In genomic region chr3:154182975-154183374, GRCh38 we compare ENCODE assay signal across 15 cellular contexts.
A peak's percentile ranks its signal among the peaks of the same experiment; 100 is the strongest.
DNase-seq lines count a peak whose midpoint lies in the region; TF ChIP-seq lines count a peak whose summit lies in the region.
"Had no signal": no experiment of that assay in that cellular context is flagged by ENCODE, and none has a peak within 500 bp of the region (broad histone marks: within the 10 kb centered on the region; RNA-seq: fewer than 3 reads in every experiment).

No MANE protein-coding gene starts in this region.

- H3F3A ChIP-seq in PC-9 (ENCODE audit: insufficient read depth, low read depth), result no peaks in the 10 kb centered on the region

- H3K4me3 Mint-ChIP-seq in activated T-helper 2 cell treated with anti-CD3 and anti-CD28 coated beads, Interferon-gamma antibody, Interleukin-2, Interleukin-4, amounts not matched to agents 10 μg/mL and 5 μg/mL and 100 μg/mL, durations not matched to agents 14 hours and 24 hours and 36 hours (ENCODE audit: low read depth), result no peak overlapping the region
- H3K4me3 Mint-ChIP-seq: CD8-positive, alpha-beta memory T cell had no signal

- BruUV-seq in PC-9 (replicated peaks; lab: Mats Ljungman, UMichigan), result no TSS peak

- no peak overlapping the region for H2AFZ ChIP-seq in PC-9

- TF ChIP-seq CTCF in PC-9 (conservative IDR thresholded peaks at IDR 0.05), result no peak
- TF ChIP-seq CTCF in coronary artery (IDR thresholded peaks at IDR 0.05), result no peak
- no peak for TF ChIP-seq CTCF in transverse colon (IDR thresholded peaks at IDR 0.05)

- no peak for TF ChIP-seq POLR2A in transverse colon (IDR thresholded peaks at IDR 0.05)

- H3K36me3 ChIP-seq in PC-9 (ENCODE audit: low read depth) (no peaks in the 10 kb centered on the region), muscle layer of duodenum (ENCODE audit: control insufficient read depth in 1 of 2, insufficient read depth in 2 of 2, low read length in 2 of 2) (no peaks in the 10 kb centered on the region), transverse colon (no peaks in the 10 kb centered on the region), mesendoderm (ENCODE audit: control insufficient read depth, insufficient read depth, low read length) (no peaks in the 10 kb centered on the region)
- H3K36me3 ChIP-seq: SJCRH30 had no signal

- H3K4me2 ChIP-seq in PC-9, result 0 out of 2 replicates have a peak overlapping the region, but pooled peaks have one; percentile 18
- no peak overlapping the region for H3K4me2 ChIP-seq in mesendoderm (ENCODE audit: low read length)

- H4K20me1 ChIP-seq in PC-9 (ENCODE audit: insufficient read depth), result no peaks in the 10 kb centered on the region

- H3K4me1 Mint-ChIP-seq in activated T-helper 2 cell treated with anti-CD3 and anti-CD28 coated beads, Interferon-gamma antibody, Interleukin-2, Interleukin-4, amounts not matched to agents 10 μg/mL and 5 μg/mL and 100 μg/mL, durations not matched to agents 14 hours and 24 hours and 36 hours (ENCODE audit: low read depth), result no peaks in the 10 kb centered on the region
- H3K4me1 Mint-ChIP-seq: CD8-positive, alpha-beta memory T cell had no signal

- in situ Hi-C loops in transverse colon (cut with MboI; ENCODE audit: low pct_ligation_motif_present in 1 of 4, low pct_unique_long_range_greater_than_20kb in 1 of 4, low sequenced_read_pairs in 3 of 4), result no loop called here

- no peak overlapping the region for H3K27ac Mint-ChIP-seq in activated T-helper 2 cell treated with anti-CD3 and anti-CD28 coated beads, Interferon-gamma antibody, Interleukin-2, Interleukin-4, amounts not matched to agents 10 μg/mL and 5 μg/mL and 100 μg/mL, durations not matched to agents 14 hours and 24 hours and 36 hours
- H3K27ac Mint-ChIP-seq: CD8-positive, alpha-beta memory T cell had no signal

- H3K27me3 Mint-ChIP-seq in activated T-helper 2 cell treated with anti-CD3 and anti-CD28 coated beads, Interferon-gamma antibody, Interleukin-2, Interleukin-4, amounts not matched to agents 10 μg/mL and 5 μg/mL and 100 μg/mL, durations not matched to agents 14 hours and 24 hours and 36 hours (ENCODE audit: low read depth), result no peaks in the 10 kb centered on the region

- H3K27me3 ChIP-seq in PC-9 (ENCODE audit: insufficient read depth, low read depth) (no peaks in the 10 kb centered on the region), muscle layer of duodenum (ENCODE audit: low read depth, low read length) (no peaks in the 10 kb centered on the region), transverse colon (no peaks in the 10 kb centered on the region), mesendoderm (ENCODE audit: insufficient read depth, low read length, poor library complexity) (no peaks in the 10 kb centered on the region)
- H3K27me3 ChIP-seq: SJCRH30 had no signal

- H3K79me2 ChIP-seq in PC-9 (ENCODE audit: low read depth) (no peaks in the 10 kb centered on the region), mesendoderm (ENCODE audit: control insufficient read depth, insufficient read depth, low read length) (no peaks in the 10 kb centered on the region)

- no peak overlapping the region for H2BK120ac ChIP-seq in mesendoderm (ENCODE audit: low read depth, low read length)

- CTCF ChIA-PET in PC-9 (lab: Charles Lee), result no interaction called here

- peaks cover 7% of the 10 kb centered on the region; the same call in 1 of the 2 replicates for H3K4me1 ChIP-seq in PC-9 (replicated peaks; ENCODE audit: insufficient read depth)
- peaks cover 0 to 8% of the 10 kb centered on the region in 2 donors for H3K4me1 ChIP-seq in muscle layer of duodenum (ENCODE audit: control insufficient read depth in 1 of 2, insufficient read depth in 2 of 2, low read length in 2 of 2)
- peaks cover 0 to 13% (median 3%) of the 10 kb centered on the region in 4 donors for H3K4me1 ChIP-seq in transverse colon
- peaks cover 3% of the 10 kb centered on the region for H3K4me1 ChIP-seq in mesendoderm (ENCODE audit: control insufficient read depth, low read depth, low read length)
- H3K4me1 ChIP-seq: SJCRH30 had no signal

- H3K9me2 ChIP-seq in PC-9 (ENCODE audit: insufficient read depth), result no peaks in the 10 kb centered on the region

- H3K56ac ChIP-seq in mesendoderm (ENCODE audit: low read length), result no peak overlapping the region

- no peak overlapping the region for H3K18ac ChIP-seq in mesendoderm (ENCODE audit: low read length)

- no peaks in the 10 kb centered on the region for H3K79me1 ChIP-seq in mesendoderm (ENCODE audit: low read length)

- no peak overlapping the region for H2AK5ac ChIP-seq in mesendoderm (ENCODE audit: low read length)

- H3K4ac ChIP-seq in mesendoderm (ENCODE audit: low read depth, low read length), result no peak overlapping the region

- no peak overlapping the region for H2BK15ac ChIP-seq in mesendoderm (replicated peaks; ENCODE audit: low read depth)

- no peaks in the 10 kb centered on the region for H3K36me3 Mint-ChIP-seq in activated T-helper 2 cell treated with anti-CD3 and anti-CD28 coated beads, Interferon-gamma antibody, Interleukin-2, Interleukin-4, amounts not matched to agents 10 μg/mL and 5 μg/mL and 100 μg/mL, durations not matched to agents 14 hours and 24 hours and 36 hours (ENCODE audit: low read depth)
- H3K36me3 Mint-ChIP-seq: CD8-positive, alpha-beta memory T cell had no signal

- H4K8ac ChIP-seq in mesendoderm (ENCODE audit: low read depth, low read length), result no peak overlapping the region

- peak in 1 of 2 experiments; percentile 62 for DNase-seq in PC-9
- DNase-seq in coronary artery (ENCODE audit: low spot score), result no peak
- no peak for DNase-seq in transverse colon
- no peak for DNase-seq in mesendoderm
- DNase-seq in activated T-helper 2 cell treated with anti-CD3 and anti-CD28 coated beads, Interferon-gamma antibody, Interleukin-2, Interleukin-4, amounts not matched to agents 10 μg/mL and 5 μg/mL and 100 μg/mL, durations not matched to agents 14 hours and 24 hours and 36 hours (ENCODE audit: low spot score), result no peak
- DNase-seq in activated CD4-positive, alpha-beta T cell treated with anti-CD3 and anti-CD28 coated beads, Interleukin-2, amount 50 U/mL, for 4 hours, result no peak
- DNase-seq: ACHN; C1 segment of cervical spinal cord; CD8-positive, alpha-beta memory T cell; GOT3; NCI-H1694; NCI-H2081 treated with DMSO at 0.1 percent for 48 hours; NCI-H510A had no signal

- no peak overlapping the region for H4K5ac ChIP-seq in mesendoderm (ENCODE audit: low read length)

- H3K4me3 ChIP-seq in PC-9, result no peak overlapping the region
- no peak overlapping the region for H3K4me3 ChIP-seq in coronary artery
- H3K4me3 ChIP-seq in muscle layer of duodenum (ENCODE audit: low read depth in 1 of 2, low read length in 2 of 2), result no peak overlapping the region
- no peak overlapping the region for H3K4me3 ChIP-seq in transverse colon
- no peak overlapping the region for H3K4me3 ChIP-seq in mesendoderm (ENCODE audit: low read length)
- H3K4me3 ChIP-seq: SJCRH30 had no signal

- POLR2A ChIA-PET in PC-9 (lab: Charles Lee; ENCODE audit: unreplicated experiment), result no interaction called here

- no peak overlapping the region for H3K9ac ChIP-seq in mesendoderm (ENCODE audit: low read length)

- H3K27ac ChIP-seq in PC-9 (no peak overlapping the region), coronary artery (peak overlapping the region; percentile 16 to 80), muscle layer of duodenum (ENCODE audit: low read length) (peak overlapping the region; percentile 7), transverse colon (peak overlapping the region; percentile 49 to 78 (median 65)), mesendoderm (ENCODE audit: low read depth, low read length) (no peak overlapping the region)
- H3K27ac ChIP-seq: SJCRH30 had no signal

- TF ChIP-seq EP300 in transverse colon (IDR thresholded peaks at IDR 0.05; ENCODE audit: low read depth), result no peak

- H3K23ac ChIP-seq in mesendoderm (ENCODE audit: low read length), result no peak overlapping the region

- H3K9me3 Mint-ChIP-seq in activated T-helper 2 cell treated with anti-CD3 and anti-CD28 coated beads, Interferon-gamma antibody, Interleukin-2, Interleukin-4, amounts not matched to agents 10 μg/mL and 5 μg/mL and 100 μg/mL, durations not matched to agents 14 hours and 24 hours and 36 hours, result no peaks in the 10 kb centered on the region

- intact Hi-C loops in PC-9 (cut with micrococcal nuclease; ENCODE audit: unreplicated experiment) (loop anchor here (5.0 kb wide), 1 partner anchor 96 kb away; no protein-coding TSS in a partner anchor), transverse colon (cut with DNase I; ENCODE audit: low total_unique reads) (no loop called here)
- intact Hi-C loops in activated T-helper 2 cell treated with anti-CD3 and anti-CD28 coated beads, Interferon-gamma antibody, Interleukin-2, Interleukin-4, amounts not matched to agents 10 μg/mL and 5 μg/mL and 100 μg/mL, durations not matched to agents 14 hours and 24 hours and 36 hours (cut with micrococcal nuclease), result no loop called here

- H2BK5ac ChIP-seq in mesendoderm (ENCODE audit: low read length), result no peak overlapping the region

- H3K9me3 ChIP-seq in PC-9 (ENCODE audit: insufficient read depth, low read depth) (no peaks in the 10 kb centered on the region), muscle layer of duodenum (ENCODE audit: control insufficient read depth in 1 of 2, low read length in 2 of 2) (no peaks in the 10 kb centered on the region), transverse colon (no peaks in the 10 kb centered on the region)
- H3K9me3 ChIP-seq: SJCRH30 had no signal

Comparison
In these comparisons a context has a peak if more than half of its experiments do, and no peak if none do; other contexts are left out.
1. H3K27ac ChIP-seq: peak in coronary artery (2 of 2), muscle layer of duodenum (single experiment) and transverse colon (4 of 4); none in PC-9 (single experiment) and mesendoderm (single experiment).